16 cellular contexts compared by ENCODE assay signal in the genomic region with DNA sequence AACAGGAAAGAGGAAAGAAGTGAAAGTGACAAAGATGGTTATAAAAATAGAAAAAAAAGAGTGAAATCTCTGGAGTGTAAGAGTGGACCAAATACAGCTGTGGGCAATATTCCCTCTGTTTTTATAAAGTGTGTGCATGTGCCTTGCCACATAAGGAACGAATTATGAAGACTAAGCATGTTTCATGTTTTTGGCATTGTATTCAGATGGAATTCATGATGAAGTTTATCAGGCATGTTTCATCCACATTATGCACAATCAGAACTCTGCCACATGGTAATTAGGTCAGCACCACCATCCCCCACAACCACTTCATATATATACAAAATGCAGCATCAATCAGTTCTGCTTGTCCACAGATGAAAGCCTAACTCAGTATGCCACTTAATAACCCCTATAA.
"Had no signal": no experiment of that assay in that cellular context is flagged by ENCODE, and none has a peak within 500 bp of the region (broad histone marks: within the 10 kb centered on the region; RNA-seq: fewer than 3 reads in every experiment).

No MANE protein-coding gene starts in this region.

- H3K9me3 Mint-ChIP-seq: activated naive CD8-positive, alpha-beta T cell treated with anti-CD3 and anti-CD28 coated beads, Interleukin-2, amount 10 ng/mL, durations not matched to agents 7 days and 5 days; activated T-cell treated with anti-CD3 and anti-CD28 coated beads, Interleukin-2, amount 50 U/mL, for 4 hours; neural progenitor cell; T-helper 2 cell treated with Interferon-gamma antibody and Interleukin-4, amounts not matched to agents 5 μg/mL and 100 μg/mL, for 36 hours had no signal

- H3K27ac Mint-ChIP-seq: activated naive CD8-positive, alpha-beta T cell treated with anti-CD3 and anti-CD28 coated beads, Interleukin-2, amount 10 ng/mL, durations not matched to agents 7 days and 5 days; neural progenitor cell; T-helper 2 cell treated with Interferon-gamma antibody and Interleukin-4, amounts not matched to agents 5 μg/mL and 100 μg/mL, for 36 hours had no signal

- H3K4me1 ChIP-seq: pancreas had no signal

- H3K36me3 ChIP-seq: neural progenitor cell, pancreas, stomach, tibial artery, vagina had no signal

- H3K27ac ChIP-seq: coronary artery, hepatocyte, neural progenitor cell, pancreas, stomach, tibial artery, vagina had no signal

- DNase-seq: activated CD4-positive, alpha-beta T cell treated with anti-CD3 and anti-CD28 coated beads, Interleukin-2, amount 50 U/mL, for 4 hours; activated CD4-positive, CD25-positive, alpha-beta regulatory T cell treated with anti-CD3 and anti-CD28 coated beads, Interleukin-2, amount 50 U/mL, for 72 hours; activated naive CD8-positive, alpha-beta T cell treated with anti-CD3 and anti-CD28 coated beads, Interleukin-2, amount 10 ng/mL, durations not matched to agents 7 days and 5 days; activated T-cell treated with anti-CD3 and anti-CD28 coated beads, Interleukin-2, amount 50 U/mL, for 4 hours; central memory CD4-positive, alpha-beta T cell; kidney; pancreas; stimulated activated CD4-positive, alpha-beta T cell treated with anti-CD3 and anti-CD28 coated beads, Interleukin-4, amount 100 ng/mL, for 4 hours; stomach; SW 1271; tibial artery had no signal

- H3K4me1 Mint-ChIP-seq: activated naive CD8-positive, alpha-beta T cell treated with anti-CD3 and anti-CD28 coated beads, Interleukin-2, amount 10 ng/mL, durations not matched to agents 7 days and 5 days had no signal

- H3K27me3 Mint-ChIP-seq: activated naive CD8-positive, alpha-beta T cell treated with anti-CD3 and anti-CD28 coated beads, Interleukin-2, amount 10 ng/mL, durations not matched to agents 7 days and 5 days had no signal

- H3K4me3 ChIP-seq: coronary artery, hepatocyte, neural progenitor cell, pancreas, stomach, tibial artery, vagina had no signal

- H3K9me3 ChIP-seq: pancreas, stomach, tibial artery, vagina had no signal

- H3K36me3 Mint-ChIP-seq: activated naive CD8-positive, alpha-beta T cell treated with anti-CD3 and anti-CD28 coated beads, Interleukin-2, amount 10 ng/mL, durations not matched to agents 7 days and 5 days had no signal

- H3K27me3 ChIP-seq: hepatocyte, pancreas, stomach, tibial artery, vagina had no signal

- ATAC-seq: activated T-cell treated with anti-CD3 and anti-CD28 coated beads, Interleukin-2, amount 50 U/mL, for 4 hours; pancreas had no signal

- H3K4me3 Mint-ChIP-seq: activated naive CD8-positive, alpha-beta T cell treated with anti-CD3 and anti-CD28 coated beads, Interleukin-2, amount 10 ng/mL, durations not matched to agents 7 days and 5 days; activated T-cell treated with anti-CD3 and anti-CD28 coated beads, Interleukin-2, amount 50 U/mL, for 4 hours; neural progenitor cell; T-helper 2 cell treated with Interferon-gamma antibody and Interleukin-4, amounts not matched to agents 5 μg/mL and 100 μg/mL, for 36 hours had no signal
